1 cellular context compared by ENCODE assay signal in genomic region chr11:47715082-47715669, GRCh38.
A peak's percentile ranks its signal among the peaks of the same experiment; 100 is the strongest.
TF ChIP-seq lines count a peak whose summit lies in the region.

Gene AGBL2 (minus strand): TSS chr11:47715369. CDS start chr11:47714650, 719 bp downstream.

TF ChIP-seq in HepG2, 621 proteins besides CTCF, POLR2A, EP300 and RAD21 (continued from another document and continues in another):
- TF ChIP-seq TFDP1 (CRISPR knock-in tag; IDR thresholded peaks at IDR 0.05; ENCODE audit: borderline replicate concordance) (peak; percentile 37; the same call in 1 of the 2 replicates), ZMYM3 (CRISPR knock-in tag; IDR thresholded peaks at IDR 0.05) (peak; percentile 46; the same call in 1 of the 2 replicates), MXI1 (IDR thresholded peaks at IDR 0.05; ENCODE audit: borderline replicate concordance, low read depth, low read length) (peak; percentile 43; the same call in 1 of the 3 replicates), FOXK2 (IDR thresholded peaks at IDR 0.05) (no peak), YEATS2 (CRISPR knock-in tag; IDR thresholded peaks at IDR 0.05; ENCODE audit: borderline replicate concordance) (peak; percentile 70; the same call in 1 of the 2 replicates), NR0B2 (CRISPR knock-in tag; IDR thresholded peaks at IDR 0.05) (no peak), ZNF496 (CRISPR knock-in tag; IDR thresholded peaks at IDR 0.05; ENCODE audit: insufficient replicate concordance) (no peak), HMGXB3 (CRISPR knock-in tag; IDR thresholded peaks at IDR 0.05; ENCODE audit: borderline replicate concordance) (0 out of 2 replicates have a peak, but pooled peaks have one; percentile 66), GABPA (IDR thresholded peaks at IDR 0.05; ENCODE audit: low read depth, low read length) (peak; percentile 61), GABPA (CRISPR knock-in tag; IDR thresholded peaks at IDR 0.05; ENCODE audit: low read depth) (peak; percentile 88), ZNF280D (CRISPR knock-in tag; IDR thresholded peaks at IDR 0.05) (0 out of 2 replicates have a peak, but pooled peaks have one; percentile 36), HES4 (CRISPR knock-in tag; IDR thresholded peaks at IDR 0.05; ENCODE audit: borderline replicate concordance) (peak; percentile 84; the same call in 1 of the 2 replicates), ZFP41 (CRISPR knock-in tag; IDR thresholded peaks at IDR 0.05; ENCODE audit: borderline replicate concordance) (no peak), AKAP8 (CRISPR knock-in tag; IDR thresholded peaks at IDR 0.05) (0 out of 2 replicates have a peak, but pooled peaks have one; percentile 57), ZNF687 (CRISPR knock-in tag; IDR thresholded peaks at IDR 0.05) (peak; percentile 94), ZNF503 (CRISPR knock-in tag; IDR thresholded peaks at IDR 0.05) (no peak), ZBTB4 (CRISPR knock-in tag; IDR thresholded peaks at IDR 0.05; ENCODE audit: borderline replicate concordance) (0 out of 2 replicates have a peak, but pooled peaks have one; percentile 34), TEAD3 (CRISPR knock-in tag; optimal IDR thresholded peaks at IDR 0.05; ENCODE audit: borderline replicate concordance) (peak; percentile 53), JUNB (CRISPR knock-in tag; IDR thresholded peaks at IDR 0.05; ENCODE audit: borderline replicate concordance) (no peak), ZNF44 (CRISPR knock-in tag; IDR thresholded peaks at IDR 0.05) (0 out of 2 replicates have a peak, but pooled peaks have one; percentile 43), SMYD3 (CRISPR knock-in tag; IDR thresholded peaks at IDR 0.05) (0 out of 2 replicates have a peak, but pooled peaks have one; percentile 21), ZBTB14 (CRISPR knock-in tag; IDR thresholded peaks at IDR 0.05) (no peak), ZNF501 (CRISPR knock-in tag; IDR thresholded peaks at IDR 0.05) (peak; percentile 89), PBX3 (CRISPR knock-in tag; IDR thresholded peaks at IDR 0.05; ENCODE audit: borderline replicate concordance) (no peak), RAD51 (IDR thresholded peaks at IDR 0.05; ENCODE audit: borderline replicate concordance) (no peak), ZNF563 (CRISPR knock-in tag; IDR thresholded peaks at IDR 0.05) (no peak; the same call in 1 of the 2 replicates), FOXO1 (CRISPR knock-in tag; IDR thresholded peaks at IDR 0.05) (peak; percentile 45), RBAK (CRISPR knock-in tag; IDR thresholded peaks at IDR 0.05) (0 out of 2 replicates have a peak, but pooled peaks have one; percentile 72), ZNF616 (CRISPR knock-in tag; IDR thresholded peaks at IDR 0.05; ENCODE audit: low read depth) (no peak), ZNF280B (CRISPR knock-in tag; IDR thresholded peaks at IDR 0.05; ENCODE audit: borderline replicate concordance) (peak; percentile 40; the same call in 1 of the 2 replicates)
